In genomic region chr9:35656841-35657326, GRCh38 we compare ENCODE assay signal across 8 cellular contexts. TPM values are rescaled to one million over a fixed set of nuclear protein-coding genes. Genes with fewer than 3 reads are reported as not detected.
DNase-seq lines count a peak whose midpoint lies in the region; ATAC-seq, FAIRE-seq and TF ChIP-seq lines count a peak whose summit lies in the region.

No MANE protein-coding gene starts in this region.

- H3K27ac ChIP-seq in adipose tissue (ENCODE audit: low read depth, low read length) (peak overlapping the region; percentile 13), kidney (ENCODE audit: low read depth in 2 of 2, low read length in 2 of 2) (peak overlapping the region; percentile 99 to 100), substantia nigra (ENCODE audit: low read depth, low read length, poor library complexity, severe bottlenecking) (peak overlapping the region; percentile 98)

- intact Hi-C loops in kidney (cut with DNase I), result no loop called here

- FAIRE-seq in kidney (lab: Jason Lieb, UNC), result no peak

- peak; percentile 11 for DNase-seq in NCI-H524 treated with DMSO at 0.1 percent for 48 hours (lab: John Stamatoyannopoulos, UW)
- DNase-seq in NCI-H524 (lab: John Stamatoyannopoulos, UW), result no peak
- DNase-seq in kidney, result peak; percentile 69
- DNase-seq in substantia nigra (lab: John Stamatoyannopoulos, UW), result peak in 3 of 49 donors; percentile 6 to 37 (median 17)
- no peak for DNase-seq in GM19240 (ENCODE audit: insufficient read length, low spot score)

- TF ChIP-seq CTCF in kidney (IDR thresholded peaks at IDR 0.05; ENCODE audit: borderline replicate concordance, extremely low read depth, insufficient read depth), result no peak

- H3K36me3 ChIP-seq in kidney (ENCODE audit: control insufficient read depth in 1 of 2, insufficient read depth in 2 of 2, low read length in 2 of 2), result peaks cover 3 to 10% of the 10 kb centered on the region in 2 donors

- 32 to 51% (median 49%) methylated on average over 14 of the region's 14 CpGs for WGBS in adipose tissue, 3 donors

- H3K9me3 ChIP-seq in kidney (ENCODE audit: control insufficient read depth in 1 of 2, low read length in 2 of 2), result no peaks in the 10 kb centered on the region

- ATAC-seq in HG03095 (IDR thresholded peaks at IDR 0.05; ENCODE audit: unreplicated experiment) (no peak), HG03097 (IDR thresholded peaks at IDR 0.05; ENCODE audit: low FRiP score, unreplicated experiment) (no peak)

- peak overlapping the region; percentile 74 to 97 for H3K9ac ChIP-seq in kidney (ENCODE audit: low read length in 2 of 2)

- peak overlapping the region; percentile 57 to 73 for H3K4me3 ChIP-seq in kidney (ENCODE audit: low read length in 2 of 2)

- H3K4me1 ChIP-seq in kidney (ENCODE audit: control insufficient read depth in 1 of 2, insufficient read depth in 1 of 2, low read depth in 1 of 2, low read length in 2 of 2), result peaks cover 9 to 10% of the 10 kb centered on the region in 2 donors

RNA-seq across cellular contexts. Expression of gene RMRP, which starts 0.9 kb away (rescaled TPM):
- polyA plus RNA-seq in adipose tissue, result 10 to 100 TPM in 2 of 3 donors, not detected in 1; 37.0 to 41.8 TPM
- total RNA-seq in kidney, result 36,256 TPM
- polyA plus RNA-seq in kidney (ENCODE audit: insufficient read depth, low read depth, low replicate concordance), result not detected

RNA-seq across cellular contexts. Expression of gene CCDC107, which starts 1.2 kb away (rescaled TPM):
- polyA plus RNA-seq in adipose tissue, result 100 to 1,000 TPM in 1 of 3 donors, 10 to 100 TPM in 2; 35.5 to 121 (median 54.4) TPM
- total RNA-seq in kidney, result 26.8 TPM
- 52.3 TPM for polyA plus RNA-seq in kidney (ENCODE audit: insufficient read depth, low read depth, low replicate concordance)

RNA-seq across cellular contexts. Expression of gene SIT1, which starts 6.2 kb away (rescaled TPM):
- polyA plus RNA-seq in adipose tissue, result 1 to 10 TPM in 2 of 3 donors, under 1 TPM in 1; 0.58 to 3.3 (median 1.0) TPM
- 3.1 TPM for total RNA-seq in kidney
- 0.32 TPM for polyA plus RNA-seq in kidney (ENCODE audit: insufficient read depth, low read depth, low replicate concordance)

RNA-seq across cellular contexts. Expression of gene ARHGEF39, which starts 8.1 kb away (rescaled TPM):
- under 1 TPM; 0.22 to 0.82 (median 0.66) TPM for polyA plus RNA-seq in adipose tissue
- total RNA-seq in kidney, result 0.72 TPM
- polyA plus RNA-seq in kidney (ENCODE audit: insufficient read depth, low read depth, low replicate concordance), result 0.17 TPM

RNA-seq across cellular contexts. Expression of gene CA9, which starts 16.8 kb away (rescaled TPM):
- 10 to 100 TPM in 1 of 3 donors, 1 to 10 TPM in 2; 2.2 to 45.4 (median 7.4) TPM for polyA plus RNA-seq in adipose tissue
- total RNA-seq in kidney, result 0.85 TPM
- 0.67 TPM for polyA plus RNA-seq in kidney (ENCODE audit: insufficient read depth, low read depth, low replicate concordance)

Comparison
In these comparisons a context has a peak if more than half of its experiments do, and no peak if none do; other contexts are left out.
1. DNase-seq: peak in NCI-H524 treated with DMSO at 0.1 percent for 48 hours (single experiment) and kidney (single experiment); none in NCI-H524 (0 of 2) and GM19240 (single experiment).
2. H3K27ac ChIP-seq: peak in every context shown above with its lines; median percentile 100 in kidney; 98 in substantia nigra; 13 in adipose tissue.